Comparison of ENCODE assay signal across 12 cellular contexts in the genomic region with DNA sequence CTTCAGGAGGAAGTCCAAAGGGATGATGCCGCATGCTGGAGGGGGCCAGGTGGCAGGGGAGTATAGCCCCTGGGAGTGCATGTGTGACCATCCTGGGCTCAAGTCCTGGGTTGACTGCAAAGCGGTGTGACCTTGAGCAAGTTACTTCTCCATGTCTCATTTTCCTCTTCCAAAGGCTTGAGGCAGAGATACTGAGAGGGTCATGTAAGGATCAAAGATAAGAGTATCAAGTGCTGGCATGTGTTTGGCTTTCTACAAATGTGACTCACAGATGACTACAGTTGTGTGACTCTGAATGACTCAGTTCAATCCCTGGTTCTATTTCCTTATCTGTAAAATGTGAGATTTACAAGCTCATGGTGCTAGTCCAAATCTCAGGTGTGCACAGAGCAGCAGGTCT. TPM values are rescaled to one million over a fixed set of nuclear protein-coding genes. Genes with fewer than 3 reads are reported as not detected.
DNase-seq lines count a peak whose midpoint lies in the region; ATAC-seq and TF ChIP-seq lines count a peak whose summit lies in the region.
"Had no signal": no experiment of that assay in that cellular context is flagged by ENCODE, and none has a peak within 500 bp of the region (broad histone marks: within the 10 kb centered on the region; RNA-seq: fewer than 3 reads in every experiment).

No MANE protein-coding gene starts in this region.

- H3K36me3 Mint-ChIP-seq in activated T-helper 1 cell treated with anti-CD3 and anti-CD28 coated beads, Interleukin-12 subunit alpha, Interleukin-12 subunit beta, Interleukin-2, Interleukin-4 antibody, amounts not matched to agents 30 ng/mL and 10 ng/mL and 1 ng/mL, durations not matched to agents 14 hours and 24 hours and 36 hours (ENCODE audit: low read depth) = no peaks in the 10 kb centered on the region

- no peaks in the 10 kb centered on the region for H3K27me3 ChIP-seq in brain microvascular endothelial cell (replicated peaks)
- H3K27me3 ChIP-seq in left lung = no peaks in the 10 kb centered on the region
- H3K27me3 ChIP-seq: gastroesophageal sphincter had no signal

- no peaks in the 10 kb centered on the region for H3K4me1 Mint-ChIP-seq in activated T-helper 1 cell treated with anti-CD3 and anti-CD28 coated beads, Interleukin-12 subunit alpha, Interleukin-12 subunit beta, Interleukin-2, Interleukin-4 antibody, amounts not matched to agents 30 ng/mL and 10 ng/mL and 1 ng/mL, durations not matched to agents 14 hours and 24 hours and 36 hours (ENCODE audit: low read depth)

- intact Hi-C loops in left lung (cut with DNase I) = no loop called here
- intact Hi-C loops in activated T-helper 1 cell treated with anti-CD3 and anti-CD28 coated beads, Interleukin-12 subunit alpha, Interleukin-12 subunit beta, Interleukin-2, Interleukin-4 antibody, amounts not matched to agents 30 ng/mL and 10 ng/mL and 1 ng/mL, durations not matched to agents 14 hours and 24 hours and 36 hours (cut with micrococcal nuclease) = no loop called here

- TF ChIP-seq CTCF in brain microvascular endothelial cell (IDR thresholded peaks at IDR 0.05; ENCODE audit: low read depth, low read length, missing control alignments) (no peak), left lung (IDR thresholded peaks at IDR 0.05) (no peak)

- H3K9me3 Mint-ChIP-seq in activated T-helper 1 cell treated with anti-CD3 and anti-CD28 coated beads, Interleukin-12 subunit alpha, Interleukin-12 subunit beta, Interleukin-2, Interleukin-4 antibody, amounts not matched to agents 30 ng/mL and 10 ng/mL and 1 ng/mL, durations not matched to agents 14 hours and 24 hours and 36 hours = no peaks in the 10 kb centered on the region

- H3K4me1 ChIP-seq in left lung = peaks cover 11 to 16% of the 10 kb centered on the region in 2 donors

- TF ChIP-seq POLR2A in GM18505 (IDR thresholded peaks at IDR 0.05; ENCODE audit: borderline replicate concordance, extremely low read depth, insufficient read depth, insufficient read length) = no peak

- peaks cover 3% of the 10 kb centered on the region for H3K27me3 Mint-ChIP-seq in activated T-helper 1 cell treated with anti-CD3 and anti-CD28 coated beads, Interleukin-12 subunit alpha, Interleukin-12 subunit beta, Interleukin-2, Interleukin-4 antibody, amounts not matched to agents 30 ng/mL and 10 ng/mL and 1 ng/mL, durations not matched to agents 14 hours and 24 hours and 36 hours (ENCODE audit: insufficient read depth)

- H3K4me3 ChIP-seq in brain microvascular endothelial cell (ENCODE audit: low read depth, low read length) (no peak overlapping the region), left lung (no peak overlapping the region)
- H3K4me3 ChIP-seq: gastroesophageal sphincter had no signal

- H3K36me3 ChIP-seq in brain microvascular endothelial cell (replicated peaks) = no peaks in the 10 kb centered on the region
- H3K36me3 ChIP-seq in left lung = no peaks in the 10 kb centered on the region
- H3K36me3 ChIP-seq: gastroesophageal sphincter, neutrophil had no signal

- DNase-seq in AG20443 (ENCODE audit: low spot score) (peak; percentile 51), HT1080 (ENCODE audit: low read depth) (peak; percentile 88), brain microvascular endothelial cell (peak; percentile 70), left lung (no peak)
- no peak for DNase-seq in activated CD8-positive, alpha-beta memory T cell treated with anti-CD3 and anti-CD28 coated beads, Interleukin-2, amount 50 U/mL, for 48 hours
- DNase-seq in activated T-helper 1 cell treated with anti-CD3 and anti-CD28 coated beads, Interleukin-12 subunit alpha, Interleukin-12 subunit beta, Interleukin-2, Interleukin-4 antibody, amounts not matched to agents 30 ng/mL and 10 ng/mL and 1 ng/mL, durations not matched to agents 14 hours and 24 hours and 36 hours (ENCODE audit: low spot score) = no peak
- DNase-seq: activated naive CD4-positive, alpha-beta T cell; NCI-H187 had no signal

- H3K27ac ChIP-seq in brain microvascular endothelial cell (no peak overlapping the region), left lung (peak overlapping the region in 1 of 2 donors; percentile 23)
- H3K27ac ChIP-seq: gastroesophageal sphincter, neutrophil had no signal

- no peaks in the 10 kb centered on the region for H3K9me3 ChIP-seq in left lung
- H3K9me3 ChIP-seq: gastroesophageal sphincter, neutrophil had no signal

- in situ Hi-C loops in brain microvascular endothelial cell (cut with HindIII; ENCODE audit: low pct_ligation_motif_present, low sequenced_read_pairs) = no loop called here

- no peak overlapping the region for H3K4me3 Mint-ChIP-seq in activated T-helper 1 cell treated with anti-CD3 and anti-CD28 coated beads, Interleukin-12 subunit alpha, Interleukin-12 subunit beta, Interleukin-2, Interleukin-4 antibody, amounts not matched to agents 30 ng/mL and 10 ng/mL and 1 ng/mL, durations not matched to agents 14 hours and 24 hours and 36 hours

- no peak overlapping the region for H3K27ac Mint-ChIP-seq in activated T-helper 1 cell treated with anti-CD3 and anti-CD28 coated beads, Interleukin-12 subunit alpha, Interleukin-12 subunit beta, Interleukin-2, Interleukin-4 antibody, amounts not matched to agents 30 ng/mL and 10 ng/mL and 1 ng/mL, durations not matched to agents 14 hours and 24 hours and 36 hours

- ATAC-seq in left lung (peak; percentile 75), GM18505 (IDR thresholded peaks at IDR 0.05; ENCODE audit: unreplicated experiment) (no peak), HG02588 (IDR thresholded peaks at IDR 0.05; ENCODE audit: unreplicated experiment) (no peak)
- ATAC-seq: gastroesophageal sphincter had no signal

RNA-seq across cellular contexts. Expression of a gene that starts 26.1 kb away (rescaled TPM):
- total RNA-seq in HT1080 (2014; rRNA removed; shearing (Covaris generic)) = not detected in 2 replicates
- not detected in 2 replicates for polyA plus RNA-seq in HT1080 (2015; cell fraction: cytosol; rRNA removed)
- polyA plus RNA-seq in HT1080 (2015; cell fraction: nucleus; rRNA removed) = not detected in 2 replicates
- not detected for total RNA-seq in left lung
- not detected in 2 replicates for total RNA-seq in activated T-helper 1 cell treated with anti-CD3 and anti-CD28 coated beads, Interleukin-12 subunit alpha, Interleukin-12 subunit beta, Interleukin-2, Interleukin-4 antibody, amounts not matched to agents 30 ng/mL and 10 ng/mL and 1 ng/mL, durations not matched to agents 14 hours and 24 hours and 36 hours

RNA-seq across cellular contexts. Expression of a gene that starts 41.9 kb away (rescaled TPM):
- not detected in 2 replicates for total RNA-seq in HT1080 (2014; rRNA removed; shearing (Covaris generic))
- 0.03 TPM in 2 replicates for polyA plus RNA-seq in HT1080 (2015; cell fraction: cytosol; rRNA removed)
- not detected in 2 replicates for polyA plus RNA-seq in HT1080 (2015; cell fraction: nucleus; rRNA removed)
- total RNA-seq in left lung = not detected
- not detected in 2 replicates for total RNA-seq in activated T-helper 1 cell treated with anti-CD3 and anti-CD28 coated beads, Interleukin-12 subunit alpha, Interleukin-12 subunit beta, Interleukin-2, Interleukin-4 antibody, amounts not matched to agents 30 ng/mL and 10 ng/mL and 1 ng/mL, durations not matched to agents 14 hours and 24 hours and 36 hours
- total RNA-seq: gastroesophageal sphincter had no signal

Comparison
In these comparisons a context has a peak if more than half of its experiments do, and no peak if none do; other contexts are left out.
1. DNase-seq: peak in AG20443 (single experiment), HT1080 (single experiment) and brain microvascular endothelial cell (single experiment); none in left lung (0 of 2), activated CD8-positive, alpha-beta memory T cell treated with anti-CD3 and anti-CD28 coated beads, Interleukin-2, amount 50 U/mL, for 48 hours (single experiment) and activated T-helper 1 cell treated with anti-CD3 and anti-CD28 coated beads, Interleukin-12 subunit alpha, Interleukin-12 subunit beta, Interleukin-2, Interleukin-4 antibody, amounts not matched to agents 30 ng/mL and 10 ng/mL and 1 ng/mL, durations not matched to agents 14 hours and 24 hours and 36 hours (single experiment).